ENCODE assay signal across 9 cellular contexts in the genomic region with DNA sequence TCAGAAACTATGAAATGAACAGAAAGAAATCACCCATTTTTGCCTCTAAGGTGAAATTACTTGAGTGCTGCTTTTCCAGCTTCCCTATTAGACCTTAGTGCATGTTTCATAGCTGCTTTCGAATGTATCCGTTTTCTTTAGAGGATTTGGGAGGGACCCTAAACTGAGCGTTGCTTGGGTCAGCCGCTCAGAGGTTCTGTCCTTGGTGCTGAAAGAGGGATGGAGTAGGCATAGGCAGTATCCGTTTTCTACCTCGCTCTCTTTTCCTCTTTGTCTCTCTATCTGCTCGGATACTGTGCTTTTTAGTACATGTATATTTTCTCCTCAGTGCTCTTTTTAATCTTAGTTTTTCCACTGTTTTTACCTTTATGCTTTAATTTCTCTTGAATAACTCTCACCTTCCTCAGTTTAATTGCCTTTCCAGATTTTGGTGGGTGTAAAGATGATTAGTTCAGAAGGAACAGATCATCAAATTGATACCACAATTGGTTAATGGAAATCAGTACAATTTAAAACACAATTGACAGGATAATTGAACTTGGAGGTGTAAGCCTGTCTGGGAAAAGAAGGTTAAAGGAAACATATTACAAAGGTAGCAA. TPM values are rescaled to one million over a fixed set of nuclear protein-coding genes. Genes with fewer than 3 reads are reported as not detected.
DNase-seq lines count a peak whose midpoint lies in the region; ATAC-seq and TF ChIP-seq lines count a peak whose summit lies in the region.
"Had no signal": no experiment of that assay in that cellular context is flagged by ENCODE, and none has a peak within 500 bp of the region (broad histone marks: within the 10 kb centered on the region; RNA-seq: fewer than 3 reads in every experiment).

TSS of gene DRD3 (minus strand) at position 283 of the 599 bp plus-strand sequence. CDS start 7,060 bp downstream, outside the sequence.

- CTCF ChIA-PET in activated CD4-positive, alpha-beta memory T cell treated with anti-CD3 and anti-CD28 coated beads for 36 hours (lab: Charles Lee) = interaction anchor here (0.8 to 1.8 kb wide), 5 partner anchors 11 to 43 kb away, joined by 3 to 7 read pairs (median 4); no protein-coding TSS in a partner anchor

- ATAC-seq in GM19455 (IDR thresholded peaks at IDR 0.05; ENCODE audit: unreplicated experiment) (no peak), HG03045 (IDR thresholded peaks at IDR 0.05; ENCODE audit: unreplicated experiment) (no peak)
- ATAC-seq: heart right ventricle had no signal

- no peaks in the 10 kb centered on the region for H3K9me3 Mint-ChIP-seq in activated CD4-positive, alpha-beta memory T cell treated with anti-CD3 and anti-CD28 coated beads for 36 hours

- H3K4me3 ChIP-seq in HFF-Myc (replicated peaks; ENCODE audit: low read depth, low read length) = no peak within 1 kb of the TSS
- H3K4me3 ChIP-seq: heart right ventricle had no signal

- no peak for TF ChIP-seq CTCF in HFF-Myc (IDR thresholded peaks at IDR 0.05; ENCODE audit: low read depth, low read length, missing control alignments)

- POLR2A ChIA-PET in activated CD4-positive, alpha-beta memory T cell treated with anti-CD3 and anti-CD28 coated beads for 36 hours (lab: Charles Lee) = no interaction called here

- H3K4me1 Mint-ChIP-seq in activated CD4-positive, alpha-beta memory T cell treated with anti-CD3 and anti-CD28 coated beads for 36 hours (ENCODE audit: low read depth) = peaks cover 10% of the 10 kb centered on the region

- DNase-seq in AG08395 (ENCODE audit: low spot score) (peak; percentile 50), HFF-Myc (ENCODE audit: extremely low read depth, low read depth) (peak; percentile 14), iPS DF 19.7 (ENCODE audit: low read depth, low spot score) (peak; percentile 60), occipital lobe (lab: John Stamatoyannopoulos, UW) (no peak), DMS79 treated with DMSO at 0.1 percent for 48 hours (lab: John Stamatoyannopoulos, UW) (no peak)
- DNase-seq in activated CD4-positive, alpha-beta memory T cell treated with anti-CD3 and anti-CD28 coated beads for 36 hours = peak; percentile 31

- no peak within 1 kb of the TSS for H3K27ac Mint-ChIP-seq in activated CD4-positive, alpha-beta memory T cell treated with anti-CD3 and anti-CD28 coated beads for 36 hours

- H3K27me3 Mint-ChIP-seq in activated CD4-positive, alpha-beta memory T cell treated with anti-CD3 and anti-CD28 coated beads for 36 hours = peaks cover 2% of the 10 kb centered on the region

- H3K36me3 Mint-ChIP-seq in activated CD4-positive, alpha-beta memory T cell treated with anti-CD3 and anti-CD28 coated beads for 36 hours = no peaks in the 10 kb centered on the region

- intact Hi-C loops in activated CD4-positive, alpha-beta memory T cell treated with anti-CD3 and anti-CD28 coated beads for 36 hours (cut with micrococcal nuclease) = no loop called here

- no peak within 1 kb of the TSS for H3K4me3 Mint-ChIP-seq in activated CD4-positive, alpha-beta memory T cell treated with anti-CD3 and anti-CD28 coated beads for 36 hours

RNA-seq across cellular contexts. Expression of gene DRD3, which starts in this region (rescaled TPM):
- not detected for total RNA-seq in activated CD4-positive, alpha-beta memory T cell treated with anti-CD3 and anti-CD28 coated beads for 36 hours
- total RNA-seq in occipital lobe = not detected
- total RNA-seq: heart right ventricle had no signal

Comparison
In these comparisons a context has a peak if more than half of its experiments do, and no peak if none do; other contexts are left out.
1. Peak in DNase-seq in activated CD4-positive, alpha-beta memory T cell treated with anti-CD3 and anti-CD28 coated beads for 36 hours; RNA of the gene not detected or under 1 TPM.
2. DNase-seq: peak in AG08395 (single experiment), HFF-Myc (single experiment) and iPS DF 19.7 (single experiment); none in occipital lobe (single experiment) and DMS79 treated with DMSO at 0.1 percent for 48 hours (single experiment).